ENCODE assay signal across 7 cellular contexts in the genomic region with DNA sequence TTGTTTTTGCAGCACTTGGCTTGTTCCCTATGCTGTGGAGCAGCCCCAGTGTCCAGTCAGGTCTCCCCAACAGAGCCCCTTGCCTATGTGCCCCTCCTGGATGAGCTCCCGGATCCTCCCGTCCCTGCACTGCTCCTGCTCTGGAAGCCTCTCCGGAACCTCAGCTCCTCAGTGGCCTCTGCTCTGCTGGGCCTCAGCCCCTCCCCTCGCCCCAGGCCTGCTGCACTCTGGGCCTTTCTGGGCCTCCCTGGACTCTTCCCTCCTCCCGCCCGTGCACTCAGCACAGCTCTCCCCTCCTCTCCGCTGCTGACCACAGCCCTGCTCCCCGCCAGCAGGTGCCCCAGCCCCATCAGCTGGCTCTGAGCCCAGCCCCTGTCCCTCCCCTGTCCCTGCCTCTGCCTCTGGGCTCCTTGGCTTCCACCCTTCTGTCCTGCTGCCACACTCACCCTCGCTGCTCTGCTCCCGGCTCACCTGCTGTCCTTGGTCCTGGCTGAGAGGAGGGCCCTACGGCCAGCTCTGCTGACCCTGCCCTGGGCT.
DNase-seq lines count a peak whose midpoint lies in the region; ATAC-seq, FAIRE-seq and TF ChIP-seq lines count a peak whose summit lies in the region.
"Not testable (repeated sequence)": the region's sequence is repeated elsewhere in the genome, so short reads cannot be mapped to it uniquely, and the experiment has no call there.

No MANE protein-coding gene starts in this region.

- not testable (repeated sequence) for H3K9me3 ChIP-seq in DOHH2 (ENCODE audit: control insufficient read depth, insufficient read depth, low read length); SK-N-SH; K562 (replicated peaks; ENCODE audit: control insufficient read depth, insufficient read depth, low read depth, low read length); mucosa of descending colon

- H3K79me2 ChIP-seq in DOHH2 (ENCODE audit: control insufficient read depth, low read length); SK-N-SH (ENCODE audit: insufficient read depth); K562 (ENCODE audit: control insufficient read depth, insufficient read depth, low read length): not testable (repeated sequence)

- 4% methylated on average over 11 of the region's 11 CpGs for WGBS in SK-N-SH (ENCODE audit: low lambda C conversion rate)
- 0% methylated on average over 3 of the region's 11 CpGs for WGBS in K562 (ENCODE audit: insufficient coverage, low coverage, missing lambda C conversion rate)

- not testable (repeated sequence) for H3K9ac ChIP-seq in SK-N-SH; K562 (ENCODE audit: insufficient read depth in 1 of 2, low read depth in 2 of 2, low read length in 2 of 2)

- peak overlapping the region; percentile 74 for H3K27ac ChIP-seq in DOHH2 (ENCODE audit: low read depth, low read length)
- not testable (repeated sequence) for H3K27ac ChIP-seq in SK-N-SH (ENCODE audit: low read depth in 2 of 2, low read length in 1 of 2); K562 (ENCODE audit: extremely low read depth, low read depth, low read length)

- not testable (repeated sequence) for H2AFZ ChIP-seq in SK-N-SH (ENCODE audit: low read depth); K562 (ENCODE audit: low read depth, low read length)

- H3K4me2 ChIP-seq in DOHH2 (ENCODE audit: low read length), result peak overlapping the region; percentile 47; the same call in 1 of the 2 replicates
- H3K4me2 ChIP-seq in SK-N-SH; K562 (ENCODE audit: insufficient read depth, low read length): not testable (repeated sequence)

- TF ChIP-seq POLR2A in K562 (conservative IDR thresholded peaks at IDR 0.05), result not testable (repeated sequence)

- H3K4me3 ChIP-seq in DOHH2 (ENCODE audit: low read length), result peak overlapping the region; percentile 52; the same call in 1 of the 2 replicates
- not testable (repeated sequence) for H3K4me3 ChIP-seq in SK-N-SH (ENCODE audit: low read depth in 2 of 2, low read length in 1 of 2); K562; mucosa of descending colon

- ATAC-seq in K562, result peak; percentile 23; the same call in 1 of the 3 replicates
- ATAC-seq in left lobe of liver, result peak; percentile 3
- ATAC-seq in mucosa of descending colon, result peak; percentile 10
- ATAC-seq in stimulated activated naive CD8-positive, alpha-beta T cell treated with anti-CD3 and anti-CD28 coated beads, Interleukin-15, Interleukin-2, amounts not matched to agents 100 U/mL and 50 U/mL, for 24 hours, result peak; percentile 19

- POLR2A ChIA-PET in SK-N-SH (lab: Yijun Ruan, JAX), result not testable (repeated sequence)
- POLR2A ChIA-PET in K562 (lab: Yijun Ruan, JAX), result interaction anchor here (0.7 kb wide), 1 partner anchor 20 kb away, joined by 3 read pairs; no protein-coding TSS in a partner anchor

- CTCF ChIA-PET in SK-N-SH (lab: Yijun Ruan, JAX), result interaction anchor here (1.4 kb wide), 1 partner anchor 91 kb away, joined by 4 read pairs; no protein-coding TSS in a partner anchor
- CTCF ChIA-PET in K562 (lab: Yijun Ruan, JAX; ENCODE audit: low intra/inter-chr PET ratio), result not testable (repeated sequence)

- not testable (repeated sequence) for H3K9me1 ChIP-seq in K562 (ENCODE audit: control insufficient read depth, insufficient read depth, low read length)

- FAIRE-seq in K562 (lab: Jason Lieb, UNC), result not testable (repeated sequence)

- not testable (repeated sequence) for H3K4me1 ChIP-seq in DOHH2 (ENCODE audit: control insufficient read depth, low read length); SK-N-SH (ENCODE audit: control insufficient read depth in 1 of 2, insufficient read depth in 2 of 2, low read depth in 1 of 2, low read length in 1 of 2); K562 (replicated peaks in 1 of 2; ENCODE audit: control insufficient read depth in 2 of 2, insufficient read depth in 2 of 2, low read length in 2 of 2); mucosa of descending colon (ENCODE audit: low read depth)

- not testable (repeated sequence) for H3K9me2 ChIP-seq in DOHH2 (replicated peaks; ENCODE audit: control insufficient read depth, low read length); SK-N-SH

- peaks cover 20% of the 10 kb centered on the region for H3K36me3 ChIP-seq in DOHH2 (ENCODE audit: control insufficient read depth, low read length)
- not testable (repeated sequence) for H3K36me3 ChIP-seq in SK-N-SH (replicated peaks in 1 of 2; ENCODE audit: control insufficient read depth in 1 of 2, insufficient read depth in 2 of 2, low read length in 1 of 2); K562 (ENCODE audit: control insufficient read depth, insufficient read depth, low read length); mucosa of descending colon (ENCODE audit: low read depth)

- H3F3A ChIP-seq in DOHH2 (ENCODE audit: control insufficient read depth, insufficient read depth); SK-N-SH (replicated peaks; ENCODE audit: insufficient read depth): not testable (repeated sequence)

- peaks cover 24% of the 10 kb centered on the region for H3K27me3 ChIP-seq in DOHH2 (ENCODE audit: control insufficient read depth, low read length)
- not testable (repeated sequence) for H3K27me3 ChIP-seq in SK-N-SH (ENCODE audit: insufficient read depth); K562 (ENCODE audit: control insufficient read depth in 2 of 2, insufficient read depth in 2 of 2, low read length in 2 of 2)

- TF ChIP-seq CTCF in DOHH2 (IDR thresholded peaks at IDR 0.05; ENCODE audit: low read depth, low read length, poor library complexity, severe bottlenecking); SK-N-SH (IDR thresholded peaks at IDR 0.05); K562 (IDR thresholded peaks at IDR 0.05 in 2 of 3, conservative IDR thresholded peaks at IDR 0.05 in 1 of 3; ENCODE audit: insufficient read depth in 2 of 3, low read depth in 1 of 3, low read length in 3 of 3); mucosa of descending colon (IDR thresholded peaks at IDR 0.05): not testable (repeated sequence)

- H4K20me1 ChIP-seq in DOHH2 (ENCODE audit: control insufficient read depth, insufficient read depth, low read depth, low read length); SK-N-SH (ENCODE audit: insufficient read depth); K562 (replicated peaks; ENCODE audit: control insufficient read depth, insufficient read depth, low read length): not testable (repeated sequence)

- TF ChIP-seq EP300 in SK-N-SH (IDR thresholded peaks at IDR 0.05; ENCODE audit: borderline replicate concordance in 1 of 2, low read depth in 1 of 2, low read length in 1 of 2); K562 (IDR thresholded peaks at IDR 0.05; ENCODE audit: low read length): not testable (repeated sequence)

- intact Hi-C loops in K562 (cut with micrococcal nuclease); mucosa of descending colon (cut with DNase I, micrococcal nuclease): not testable (repeated sequence)

- not testable (repeated sequence) for TF ChIP-seq RAD21 in SK-N-SH (IDR thresholded peaks at IDR 0.05; ENCODE audit: low read length); K562 (CRISPR knock-in tag; conservative IDR thresholded peaks at IDR 0.05 in 1 of 2, IDR thresholded peaks at IDR 0.05 in 1 of 2)

- in situ Hi-C loops in K562 (cut with MboI), result not testable (repeated sequence)

- BruUV-seq in K562 (replicated peaks; lab: Mats Ljungman, UMichigan), result not testable (repeated sequence)

- DNase-seq in NCI-H1092 treated with DMSO at 0.1 percent for 48 hours (lab: John Stamatoyannopoulos, UW) (peak; percentile 20), mucosa of descending colon (peak in 1 of 3 donors; percentile 26)
- DNase-seq in SK-N-SH; K562 (ENCODE audit: extremely low read depth in 1 of 4, low spot score in 3 of 4); left lobe of liver (ENCODE audit: low spot score); stimulated activated naive CD8-positive, alpha-beta T cell treated with anti-CD3 and anti-CD28 coated beads, Interleukin-15, Interleukin-2, amounts not matched to agents 100 U/mL and 50 U/mL, for 24 hours: not testable (repeated sequence)
